In genomic region chr17:27990100-27990499, GRCh38 we compare ENCODE assay signal across 26 cellular contexts.
"Had no signal": no experiment of that assay in that cellular context is flagged by ENCODE, and none has a peak within 500 bp of the region (broad histone marks: within the 10 kb centered on the region; RNA-seq: fewer than 3 reads in every experiment).

No MANE protein-coding gene starts in this region.

- H3K4me3 ChIP-seq: adrenal gland, body of pancreas, esophagus squamous epithelium, gastroesophageal sphincter had no signal

- H3K4me1 ChIP-seq: body of pancreas, esophagus squamous epithelium, gastroesophageal sphincter had no signal

- H3K36me3 ChIP-seq: adrenal gland, esophagus squamous epithelium, gastroesophageal sphincter had no signal

- DNase-seq: activated CD4-positive, alpha-beta memory T cell treated with anti-CD3 and anti-CD28 coated beads for 36 hours; activated CD4-positive, alpha-beta T cell treated with anti-CD3 and anti-CD28 coated beads for 36 hours; activated CD4-positive, alpha-beta T cell treated with anti-CD3 and anti-CD28 coated beads, Interleukin-2, amount 10 ng/mL, durations not matched to agents 24 days and 14 days; activated CD4-positive, CD25-positive, alpha-beta regulatory T cell; activated CD4-positive, CD25-positive, alpha-beta regulatory T cell treated with anti-CD3 and anti-CD28 coated beads, Interleukin-2, amount 50 U/mL, for 72 hours; activated CD8-positive, alpha-beta memory T cell treated with anti-CD3 and anti-CD28 coated beads, Interleukin-2, amount 10 ng/mL, durations not matched to agents 7 days and 5 days; activated CD8-positive, alpha-beta memory T cell treated with anti-CD3 and anti-CD28 coated beads, Interleukin-2, amount 50 U/mL, for 4 hours; activated CD8-positive, alpha-beta T cell treated with anti-CD3 and anti-CD28 coated beads, Interleukin-2, amount 10 ng/mL, durations not matched to agents 7 days and 5 days; activated effector memory CD4-positive, alpha-beta T cell treated with anti-CD3 and anti-CD28 coated beads, Interleukin-2, amount 50 U/mL, for 16 hours; activated naive CD4-positive, alpha-beta T cell treated with anti-CD3 and anti-CD28 coated beads for 36 hours; activated naive CD8-positive, alpha-beta T cell treated with anti-CD3 and anti-CD28 coated beads for 36 hours; activated naive CD8-positive, alpha-beta T cell treated with anti-CD3 and anti-CD28 coated beads, Interleukin-2, amount 50 U/mL, for 24 hours; activated T-cell treated with anti-CD3 and anti-CD28 coated beads, Interleukin-2, amount 50 U/mL, for 1 hour; activated T-cell treated with anti-CD3 and anti-CD28 coated beads, Interleukin-2, amount 50 U/mL, for 48 hours; adrenal gland; amygdala; aorta; body of pancreas; caudate nucleus; effector CD8-positive, alpha-beta T cell; esophagus squamous epithelium; foreskin melanocyte; T-helper 2 cell had no signal

- FAIRE-seq: colon, endometrium had no signal

- ATAC-seq: activated CD4-positive, alpha-beta T cell treated with anti-CD3 and anti-CD28 coated beads for 36 hours; activated CD8-positive, alpha-beta memory T cell treated with anti-CD3 and anti-CD28 coated beads, Interleukin-2, amount 10 ng/mL, durations not matched to agents 7 days and 5 days; activated CD8-positive, alpha-beta T cell treated with anti-CD3 and anti-CD28 coated beads, Interleukin-2, amount 10 ng/mL, durations not matched to agents 7 days and 5 days; activated naive CD8-positive, alpha-beta T cell treated with anti-CD3 and anti-CD28 coated beads, Interleukin-2, amount 50 U/mL, for 24 hours; body of pancreas; gastroesophageal sphincter had no signal

- H3K27ac ChIP-seq: adrenal gland, body of pancreas, esophagus squamous epithelium, gastroesophageal sphincter had no signal

- H3K9me3 ChIP-seq: adrenal gland, body of pancreas, esophagus squamous epithelium, gastroesophageal sphincter had no signal

- H3K27me3 ChIP-seq: adrenal gland, body of pancreas had no signal
